13 cellular contexts compared by ENCODE assay signal in the genomic region with DNA sequence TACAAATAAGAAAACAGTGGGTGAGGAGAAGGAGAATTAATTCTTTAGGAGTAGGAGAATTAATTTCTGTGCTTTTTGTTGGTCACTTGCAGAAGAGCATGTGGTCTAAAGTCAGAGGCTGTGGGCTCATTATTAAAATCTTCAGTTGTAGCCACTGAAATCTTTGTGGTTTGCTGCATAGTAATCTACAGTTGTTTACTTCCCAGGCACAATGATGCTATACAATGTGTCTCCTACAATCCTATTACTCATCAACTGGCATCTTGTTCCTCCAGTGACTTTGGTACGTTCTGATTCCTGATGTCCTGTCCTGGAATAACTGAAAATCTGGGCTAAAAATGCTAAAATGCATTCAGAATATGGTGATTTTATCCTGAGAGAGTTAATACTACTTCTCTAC. TPM values are rescaled to one million over a fixed set of nuclear protein-coding genes. Genes with fewer than 3 reads are reported as not detected.
DNase-seq lines count a peak whose midpoint lies in the region; ATAC-seq lines count a peak whose summit lies in the region.
"Had no signal": no experiment of that assay in that cellular context is flagged by ENCODE, and none has a peak within 500 bp of the region (broad histone marks: within the 10 kb centered on the region; RNA-seq: fewer than 3 reads in every experiment).

No MANE protein-coding gene starts in this region.

- no peak for ATAC-seq in activated CD8-positive, alpha-beta memory T cell treated with anti-CD3 and anti-CD28 coated beads, Interleukin-2, amount 10 ng/mL, durations not matched to agents 7 days and 5 days
- peak; percentile 52 for ATAC-seq in stimulated activated effector memory CD8-positive, alpha-beta T cell treated with anti-CD3 and anti-CD28 coated beads, Interleukin-12 subunit alpha, Interleukin-12 subunit beta, amount 100 ng/mL, for 72 hours
- ATAC-seq in HG02870 (IDR thresholded peaks at IDR 0.05; ENCODE audit: unreplicated experiment) (no peak), GM18868 (IDR thresholded peaks at IDR 0.05; ENCODE audit: unreplicated experiment) (no peak)

- peaks cover 5% of the 10 kb centered on the region for H3K36me3 Mint-ChIP-seq in activated CD8-positive, alpha-beta memory T cell treated with anti-CD3 and anti-CD28 coated beads, Interleukin-2, amount 10 ng/mL, durations not matched to agents 7 days and 5 days
- H3K36me3 Mint-ChIP-seq in stimulated activated effector memory CD8-positive, alpha-beta T cell treated with anti-CD3 and anti-CD28 coated beads, Interleukin-12 subunit alpha, Interleukin-12 subunit beta, amount 100 ng/mL, for 72 hours: peaks cover 6% of the 10 kb centered on the region

- no peak for DNase-seq in activated CD8-positive, alpha-beta memory T cell treated with anti-CD3 and anti-CD28 coated beads, Interleukin-2, amount 10 ng/mL, durations not matched to agents 7 days and 5 days
- DNase-seq in activated CD8-positive, alpha-beta memory T cell treated with anti-CD3 and anti-CD28 coated beads, Interleukin-2, amount 50 U/mL, for 4 hours: no peak
- DNase-seq in OCI-M1 (lab: John Stamatoyannopoulos, UW): peak; percentile 80
- peak; percentile 45 for DNase-seq in epidermal melanocyte (ENCODE audit: insufficient read length, low spot score)
- DNase-seq in stimulated activated effector memory CD8-positive, alpha-beta T cell treated with anti-CD3 and anti-CD28 coated beads, Interleukin-12 subunit alpha, Interleukin-12 subunit beta, amount 100 ng/mL, for 72 hours (ENCODE audit: low spot score in 2 of 2): no peak
- no peak for DNase-seq in NCI-H2227 treated with DMSO at 0.1 percent for 48 hours (lab: John Stamatoyannopoulos, UW)
- DNase-seq: activated B cell treated with CpG ODN at 0.5 μM for 24 hours, midbrain, NCI-H2171 treated with DMSO at 0.1 percent for 48 hours had no signal

- peaks cover 13% of the 10 kb centered on the region for H3K4me1 Mint-ChIP-seq in activated CD8-positive, alpha-beta memory T cell treated with anti-CD3 and anti-CD28 coated beads, Interleukin-2, amount 10 ng/mL, durations not matched to agents 7 days and 5 days
- H3K4me1 Mint-ChIP-seq in stimulated activated effector memory CD8-positive, alpha-beta T cell treated with anti-CD3 and anti-CD28 coated beads, Interleukin-12 subunit alpha, Interleukin-12 subunit beta, amount 100 ng/mL, for 72 hours: no peaks in the 10 kb centered on the region
- H3K4me1 Mint-ChIP-seq: activated B cell treated with CpG ODN at 0.5 μM for 24 hours had no signal

- H3K9me3 Mint-ChIP-seq in activated CD8-positive, alpha-beta memory T cell treated with anti-CD3 and anti-CD28 coated beads, Interleukin-2, amount 10 ng/mL, durations not matched to agents 7 days and 5 days (ENCODE audit: low read depth): no peaks in the 10 kb centered on the region
- no peaks in the 10 kb centered on the region for H3K9me3 Mint-ChIP-seq in stimulated activated effector memory CD8-positive, alpha-beta T cell treated with anti-CD3 and anti-CD28 coated beads, Interleukin-12 subunit alpha, Interleukin-12 subunit beta, amount 100 ng/mL, for 72 hours
- H3K9me3 Mint-ChIP-seq: activated B cell treated with CpG ODN at 0.5 μM for 24 hours; activated T-helper 1 cell treated with anti-CD3 and anti-CD28 coated beads, Interleukin-12 subunit alpha, Interleukin-12 subunit beta, Interleukin-2, Interleukin-4 antibody, amounts not matched to agents 30 ng/mL and 10 ng/mL and 1 ng/mL, durations not matched to agents 14 hours and 24 hours and 36 hours had no signal

- H3K4me3 Mint-ChIP-seq in activated CD8-positive, alpha-beta memory T cell treated with anti-CD3 and anti-CD28 coated beads, Interleukin-2, amount 10 ng/mL, durations not matched to agents 7 days and 5 days: no peak overlapping the region
- H3K4me3 Mint-ChIP-seq in stimulated activated effector memory CD8-positive, alpha-beta T cell treated with anti-CD3 and anti-CD28 coated beads, Interleukin-12 subunit alpha, Interleukin-12 subunit beta, amount 100 ng/mL, for 72 hours: no peak overlapping the region
- H3K4me3 Mint-ChIP-seq: activated B cell treated with CpG ODN at 0.5 μM for 24 hours; activated T-helper 1 cell treated with anti-CD3 and anti-CD28 coated beads, Interleukin-12 subunit alpha, Interleukin-12 subunit beta, Interleukin-2, Interleukin-4 antibody, amounts not matched to agents 30 ng/mL and 10 ng/mL and 1 ng/mL, durations not matched to agents 14 hours and 24 hours and 36 hours had no signal

- no peaks in the 10 kb centered on the region for H3K27me3 Mint-ChIP-seq in activated CD8-positive, alpha-beta memory T cell treated with anti-CD3 and anti-CD28 coated beads, Interleukin-2, amount 10 ng/mL, durations not matched to agents 7 days and 5 days
- H3K27me3 Mint-ChIP-seq: activated B cell treated with CpG ODN at 0.5 μM for 24 hours had no signal

- H3K27ac Mint-ChIP-seq in activated CD8-positive, alpha-beta memory T cell treated with anti-CD3 and anti-CD28 coated beads, Interleukin-2, amount 10 ng/mL, durations not matched to agents 7 days and 5 days: peak overlapping the region; percentile 38
- H3K27ac Mint-ChIP-seq in stimulated activated effector memory CD8-positive, alpha-beta T cell treated with anti-CD3 and anti-CD28 coated beads, Interleukin-12 subunit alpha, Interleukin-12 subunit beta, amount 100 ng/mL, for 72 hours: no peak overlapping the region
- H3K27ac Mint-ChIP-seq: activated B cell treated with CpG ODN at 0.5 μM for 24 hours; activated T-helper 1 cell treated with anti-CD3 and anti-CD28 coated beads, Interleukin-12 subunit alpha, Interleukin-12 subunit beta, Interleukin-2, Interleukin-4 antibody, amounts not matched to agents 30 ng/mL and 10 ng/mL and 1 ng/mL, durations not matched to agents 14 hours and 24 hours and 36 hours had no signal

- CTCF ChIA-PET in activated CD8-positive, alpha-beta memory T cell treated with anti-CD3 and anti-CD28 coated beads, Interleukin-2, amount 10 ng/mL, durations not matched to agents 7 days and 5 days (lab: Charles Lee): no interaction called here

RNA-seq across cellular contexts. Expression of gene IFT122, which starts 21.0 kb away (rescaled TPM):
- total RNA-seq in activated CD8-positive, alpha-beta memory T cell treated with anti-CD3 and anti-CD28 coated beads, Interleukin-2, amount 10 ng/mL, durations not matched to agents 7 days and 5 days: 10 to 100 TPM; 15.6 to 34.0 TPM

RNA-seq across cellular contexts. Expression of gene MBD4, which starts 21.3 kb away (rescaled TPM):
- total RNA-seq in activated CD8-positive, alpha-beta memory T cell treated with anti-CD3 and anti-CD28 coated beads, Interleukin-2, amount 10 ng/mL, durations not matched to agents 7 days and 5 days: 10 to 100 TPM; 51.9 to 52.0 TPM

RNA-seq across cellular contexts. Expression of gene EFCAB12, which starts 32.6 kb away (rescaled TPM):
- 1 to 10 TPM in 1 of 2 experiments, under 1 TPM in 1; 0.56 to 1.4 TPM for total RNA-seq in activated CD8-positive, alpha-beta memory T cell treated with anti-CD3 and anti-CD28 coated beads, Interleukin-2, amount 10 ng/mL, durations not matched to agents 7 days and 5 days
- total RNA-seq: skeletal muscle tissue had no signal

Comparison
In these comparisons a context has a peak if more than half of its experiments do, and no peak if none do; other contexts are left out.
1. DNase-seq: peak in OCI-M1 (single experiment) and epidermal melanocyte (single experiment); none in activated CD8-positive, alpha-beta memory T cell treated with anti-CD3 and anti-CD28 coated beads, Interleukin-2, amount 10 ng/mL, durations not matched to agents 7 days and 5 days (single experiment), activated CD8-positive, alpha-beta memory T cell treated with anti-CD3 and anti-CD28 coated beads, Interleukin-2, amount 50 U/mL, for 4 hours (single experiment), stimulated activated effector memory CD8-positive, alpha-beta T cell treated with anti-CD3 and anti-CD28 coated beads, Interleukin-12 subunit alpha, Interleukin-12 subunit beta, amount 100 ng/mL, for 72 hours (0 of 2) and NCI-H2227 treated with DMSO at 0.1 percent for 48 hours (single experiment).